Comparison of ENCODE assay signal across 8 cellular contexts in the genomic region with DNA sequence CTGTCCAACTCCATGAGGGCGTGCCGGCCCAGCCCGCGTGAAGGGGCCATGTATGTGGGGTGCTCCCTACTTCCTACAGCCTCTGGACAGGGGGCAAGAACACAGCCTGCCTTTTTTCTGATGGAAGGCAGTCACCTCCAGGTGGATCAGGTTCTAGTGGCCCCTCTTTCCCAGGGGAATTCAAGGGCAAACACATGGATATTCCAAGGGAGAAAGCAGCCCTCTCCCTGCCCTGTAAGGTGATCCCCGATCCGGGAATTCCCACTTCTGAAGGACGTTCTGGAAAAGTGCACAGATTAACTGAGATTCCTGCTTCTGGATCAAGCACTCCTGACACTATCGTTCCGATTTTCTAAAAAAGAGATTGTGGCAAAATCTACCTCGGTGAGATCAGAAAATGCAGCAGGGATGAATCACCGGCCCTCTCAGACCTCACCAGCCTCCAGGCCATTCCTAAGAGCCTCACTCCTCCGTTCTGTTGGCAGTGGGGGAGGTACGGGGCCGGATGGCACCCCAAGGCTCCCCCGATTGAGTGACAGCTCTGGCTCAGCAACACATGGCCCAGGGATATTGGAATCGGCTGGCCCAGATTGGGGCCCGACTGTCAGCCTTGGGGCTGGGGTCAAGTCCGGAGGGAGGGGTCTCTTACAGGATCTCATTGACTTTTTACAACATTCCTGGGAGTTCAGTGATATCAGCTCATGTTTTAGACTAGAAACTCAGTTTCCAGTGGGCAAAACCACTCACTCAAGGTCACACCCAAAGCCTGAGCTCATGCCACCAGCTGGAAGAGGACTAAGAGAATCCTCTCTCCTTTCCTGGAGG. TPM values are rescaled to one million over a fixed set of nuclear protein-coding genes. Genes with fewer than 3 reads are reported as not detected.
DNase-seq lines count a peak whose midpoint lies in the region; ATAC-seq and TF ChIP-seq lines count a peak whose summit lies in the region.

No MANE protein-coding gene starts in this region.

- DNase-seq in GM04504 (ENCODE audit: low read depth), result peak; percentile 64
- DNase-seq in SK-MEL-5 (ENCODE audit: low read depth, low spot score), result peak; percentile 15
- peak; percentile 69 for DNase-seq in fibroblast of villous mesenchyme (ENCODE audit: low read depth)
- DNase-seq in retinal pigment epithelial cell (ENCODE audit: low read depth), result peak; percentile 26
- DNase-seq in DMS53 treated with DMSO at 0.1 percent for 48 hours (lab: John Stamatoyannopoulos, UW; ENCODE audit: unreplicated experiment), result no peak
- DNase-seq in G401 (ENCODE audit: low spot score), result no peak
- DNase-seq in MM.1S, result no peak

- no peaks in the 10 kb centered on the region for H3K36me3 ChIP-seq in MM.1S (replicated peaks; ENCODE audit: insufficient read depth, low read length)

- H3K4me1 ChIP-seq in MM.1S (ENCODE audit: low read length), result peaks cover 7% of the 10 kb centered on the region; the same call in 1 of the 2 replicates

- no peak overlapping the region for H3K4me3 ChIP-seq in fibroblast of villous mesenchyme (ENCODE audit: low read depth, low read length)
- peak overlapping the region; percentile 51 for H3K4me3 ChIP-seq in retinal pigment epithelial cell (ENCODE audit: low read length)
- H3K4me3 ChIP-seq in MM.1S (ENCODE audit: low read length), result no peak overlapping the region

- H3K9ac ChIP-seq in MM.1S (ENCODE audit: low read length), result no peak overlapping the region

- H2AFZ ChIP-seq in MM.1S (ENCODE audit: low read length), result no peak overlapping the region

- ATAC-seq in HG02981 (IDR thresholded peaks at IDR 0.05; ENCODE audit: unreplicated experiment), result no peak

- H3K79me2 ChIP-seq in MM.1S (ENCODE audit: low read length), result no peaks in the 10 kb centered on the region

- H4K20me1 ChIP-seq in MM.1S (ENCODE audit: insufficient read depth, low read length), result no peaks in the 10 kb centered on the region

- H3K27me3 ChIP-seq in MM.1S (replicated peaks; ENCODE audit: insufficient read depth, low read length), result peaks cover 68% of the 10 kb centered on the region

- H3K9me2 ChIP-seq in MM.1S (replicated peaks; ENCODE audit: insufficient read depth, low read length), result no peaks in the 10 kb centered on the region

- H3F3A ChIP-seq in MM.1S (ENCODE audit: insufficient read depth, low read length), result no peaks in the 10 kb centered on the region

- H3K27ac ChIP-seq in MM.1S (ENCODE audit: low read length), result no peak overlapping the region

- no peak overlapping the region for H3K4me2 ChIP-seq in MM.1S (ENCODE audit: low read depth, low read length)

- no peaks in the 10 kb centered on the region for H3K9me3 ChIP-seq in MM.1S (replicated peaks; ENCODE audit: insufficient read depth, low read length)

- no peak for TF ChIP-seq CTCF in fibroblast of villous mesenchyme (IDR thresholded peaks at IDR 0.05; ENCODE audit: insufficient read depth, low read depth, low read length)
- no peak for TF ChIP-seq CTCF in retinal pigment epithelial cell (conservative IDR thresholded peaks at IDR 0.05; ENCODE audit: low read depth, low read length)
- no peak for TF ChIP-seq CTCF in MM.1S (IDR thresholded peaks at IDR 0.05; ENCODE audit: low read length)

- in situ Hi-C loops in SK-MEL-5 (cut with HindIII; ENCODE audit: low pct_unique_long_range_greater_than_20kb, low sequenced_read_pairs), result no loop called here
- in situ Hi-C loops in G401 (cut with HindIII; ENCODE audit: low sequenced_read_pairs), result no loop called here

RNA-seq across cellular contexts. Expression of a gene that starts 12.3 kb away (rescaled TPM):
- 0.13 TPM in 1 of 2 replicates, not detected in the other for total RNA-seq in SK-MEL-5 (2014; rRNA removed; shearing (Covaris generic))
- 0.27 TPM in 1 of 2 replicates, not detected in the other for polyA plus RNA-seq in SK-MEL-5 (2015; cell fraction: cytosol; rRNA removed)
- polyA plus RNA-seq in SK-MEL-5 (2015; cell fraction: nucleus; rRNA removed), result 0.26 TPM in 1 of 2 replicates, not detected in the other
- total RNA-seq in fibroblast of villous mesenchyme, result 2.2 and 2.6 TPM in 2 replicates
- total RNA-seq in G401 (2014; rRNA removed; shearing (Covaris generic)), result 0.37 and 5.4 TPM in 2 replicates

RNA-seq across cellular contexts. Expression of a gene that starts 13.1 kb away (rescaled TPM):
- 4.3 and 5.2 TPM in 2 replicates for total RNA-seq in SK-MEL-5 (2014; rRNA removed; shearing (Covaris generic))
- 6.6 and 7.7 TPM in 2 replicates for polyA plus RNA-seq in SK-MEL-5 (2015; cell fraction: cytosol; rRNA removed)
- 8.3 and 12.0 TPM in 2 replicates for polyA plus RNA-seq in SK-MEL-5 (2015; cell fraction: nucleus; rRNA removed)
- total RNA-seq in fibroblast of villous mesenchyme, result 24.8 and 26.8 TPM in 2 replicates
- total RNA-seq in G401 (2014; rRNA removed; shearing (Covaris generic)), result 21.7 and 23.6 TPM in 2 replicates

RNA-seq across cellular contexts. Expression of a gene that starts 35.3 kb away (rescaled TPM):
- total RNA-seq in SK-MEL-5 (2014; rRNA removed; shearing (Covaris generic)), result 9.6 and 10.5 TPM in 2 replicates
- polyA plus RNA-seq in SK-MEL-5 (2015; cell fraction: cytosol; rRNA removed), result 14.8 and 16.1 TPM in 2 replicates
- 52.2 and 79.7 TPM in 2 replicates for polyA plus RNA-seq in SK-MEL-5 (2015; cell fraction: nucleus; rRNA removed)
- 15.5 and 24.2 TPM in 2 replicates for total RNA-seq in fibroblast of villous mesenchyme
- total RNA-seq in G401 (2014; rRNA removed; shearing (Covaris generic)), result 54.0 and 54.8 TPM in 2 replicates

RNA-seq across cellular contexts. Expression of a gene that starts 40.5 kb away (rescaled TPM):
- 1.8 and 4.0 TPM in 2 replicates for total RNA-seq in SK-MEL-5 (2014; rRNA removed; shearing (Covaris generic))
- polyA plus RNA-seq in SK-MEL-5 (2015; cell fraction: cytosol; rRNA removed), result 15.8 and 20.7 TPM in 2 replicates
- polyA plus RNA-seq in SK-MEL-5 (2015; cell fraction: nucleus; rRNA removed), result 23.1 and 30.8 TPM in 2 replicates
- 3.5 and 8.1 TPM in 2 replicates for total RNA-seq in fibroblast of villous mesenchyme
- 0.51 and 1.1 TPM in 2 replicates for total RNA-seq in G401 (2014; rRNA removed; shearing (Covaris generic))

RNA-seq across cellular contexts. Expression of a gene that starts 49.2 kb away (rescaled TPM):
- total RNA-seq in SK-MEL-5 (2014; rRNA removed; shearing (Covaris generic)), result 35.2 and 43.9 TPM in 2 replicates
- 42.9 and 45.9 TPM in 2 replicates for polyA plus RNA-seq in SK-MEL-5 (2015; cell fraction: cytosol; rRNA removed)
- 14.5 and 15.9 TPM in 2 replicates for polyA plus RNA-seq in SK-MEL-5 (2015; cell fraction: nucleus; rRNA removed)
- total RNA-seq in fibroblast of villous mesenchyme, result 43.6 and 45.7 TPM in 2 replicates
- 57.6 and 62.8 TPM in 2 replicates for total RNA-seq in G401 (2014; rRNA removed; shearing (Covaris generic))

Comparison
In these comparisons a context has a peak if more than half of its experiments do, and no peak if none do; other contexts are left out.
1. DNase-seq: peak in GM04504 (single experiment), SK-MEL-5 (single experiment), fibroblast of villous mesenchyme (single experiment) and retinal pigment epithelial cell (single experiment); none in DMS53 treated with DMSO at 0.1 percent for 48 hours (single experiment), G401 (single experiment) and MM.1S (single experiment).